ENCODE assay signal across 8 cellular contexts in genomic region chr9:15142903-15143534, GRCh38.
DNase-seq lines count a peak whose midpoint lies in the region; ATAC-seq and TF ChIP-seq lines count a peak whose summit lies in the region.

No MANE protein-coding gene starts in this region.

- no peak for TF ChIP-seq POLR2A in lower leg skin (IDR thresholded peaks at IDR 0.05)

- no peaks in the 10 kb centered on the region for H3K9me3 ChIP-seq in BE2C
- H3K9me3 ChIP-seq in parathyroid adenoma (ENCODE audit: control insufficient read depth, low read length), result no peaks in the 10 kb centered on the region

- H3K79me2 ChIP-seq in parathyroid adenoma, result no peaks in the 10 kb centered on the region

- H3K4me1 ChIP-seq in BE2C, result no peaks in the 10 kb centered on the region
- H3K4me1 ChIP-seq in foreskin keratinocyte, result no peaks in the 10 kb centered on the region
- H3K4me1 ChIP-seq in parathyroid adenoma, result no peaks in the 10 kb centered on the region

- peak; percentile 98 for ATAC-seq in GM18502 (IDR thresholded peaks at IDR 0.05; ENCODE audit: poor library complexity, unreplicated experiment)
- ATAC-seq in HG02763 (IDR thresholded peaks at IDR 0.05; ENCODE audit: unreplicated experiment), result peak; percentile 90
- ATAC-seq in foreskin keratinocyte, result peak; percentile 76

- no peak overlapping the region for H3K27ac ChIP-seq in foreskin keratinocyte
- no peak overlapping the region for H3K27ac ChIP-seq in parathyroid adenoma

- intact Hi-C loops in lower leg skin (cut with DNase I; ENCODE audit: low total_unique reads), result no loop called here

- H3K36me3 ChIP-seq in BE2C (no peaks in the 10 kb centered on the region), parathyroid adenoma (ENCODE audit: control insufficient read depth, insufficient read depth, low read length) (no peaks in the 10 kb centered on the region)

- H3K27me3 ChIP-seq in BE2C (no peaks in the 10 kb centered on the region), foreskin keratinocyte (no peaks in the 10 kb centered on the region), parathyroid adenoma (ENCODE audit: control insufficient read depth, insufficient read depth, low read length) (no peaks in the 10 kb centered on the region)

- peak; percentile 91 for TF ChIP-seq CTCF in BE2C (IDR thresholded peaks at IDR 0.05; ENCODE audit: low read depth, low read length)
- TF ChIP-seq CTCF in foreskin keratinocyte (conservative IDR thresholded peaks at IDR 0.05), result peak; percentile 74
- TF ChIP-seq CTCF in parathyroid adenoma (IDR thresholded peaks at IDR 0.05), result peak; percentile 51
- no peak for TF ChIP-seq CTCF in lower leg skin (IDR thresholded peaks at IDR 0.05)

- H3K4me2 ChIP-seq in parathyroid adenoma (ENCODE audit: low read length), result no peak overlapping the region

- no peak overlapping the region for H3K9ac ChIP-seq in parathyroid adenoma

- H3K4me3 ChIP-seq in BE2C (ENCODE audit: low read depth, low read length) (no peak overlapping the region), parathyroid adenoma (ENCODE audit: low read depth, low read length) (no peak overlapping the region), lower leg skin (ENCODE audit: low read depth, poor library complexity, severe bottlenecking) (no peak overlapping the region)

- WGBS in lower leg skin, 2 donors, result 65 to 66% methylated on average over 6 of the region's 6 CpGs

- no peak overlapping the region for H2AFZ ChIP-seq in parathyroid adenoma

- peak; percentile 28 for DNase-seq in BE2C
- DNase-seq in NCI-H1092 treated with DMSO at 0.1 percent for 48 hours (lab: John Stamatoyannopoulos, UW), result peak; percentile 74
- DNase-seq in UCSD-AML1 (lab: John Stamatoyannopoulos, UW; ENCODE audit: unreplicated experiment), result peak; percentile 7
- peak in 1 of 2 donors; percentile 36 for DNase-seq in foreskin keratinocyte
- DNase-seq in lower leg skin (ENCODE audit: low spot score in 2 of 2), result no peak

Comparison
In these comparisons a context has a peak if more than half of its experiments do, and no peak if none do; other contexts are left out.
1. DNase-seq: peak in BE2C (single experiment), NCI-H1092 treated with DMSO at 0.1 percent for 48 hours (single experiment) and UCSD-AML1 (single experiment); none in lower leg skin (0 of 2).
2. CTCF ChIP-seq: peak in BE2C (single experiment), foreskin keratinocyte (single experiment) and parathyroid adenoma (single experiment); none in lower leg skin (0 of 3).
3. Peak in every context shown above with its lines, with median percentiles within 50 percentile points of each other: ATAC-seq.